8 cellular contexts compared by ENCODE assay signal in genomic region chr17:58487589-58488427, GRCh38. TPM values are rescaled to one million over a fixed set of nuclear protein-coding genes. Genes with fewer than 3 reads are reported as not detected.
DNase-seq lines count a peak whose midpoint lies in the region; ATAC-seq and TF ChIP-seq lines count a peak whose summit lies in the region.

Gene HSF5, minus strand, starts transcription at chr17:58488408. Its CDS starts 134 bp downstream, at chr17:58488274.

- DNase-seq in HFFc6 (no peak), activated T-helper 1 cell treated with Interleukin-2 at 50 U/mL for 16 hours (ENCODE audit: low read depth) (peak; percentile 73), immature natural killer cell (peak; percentile 86 to 88 (median 87)), NOMO-1 treated with DMSO at 0.1 percent for 48 hours (lab: John Stamatoyannopoulos, UW; ENCODE audit: unreplicated experiment) (no peak), GOT3 (lab: John Stamatoyannopoulos, UW) (no peak)
- peak; percentile 46 to 50 for DNase-seq in stimulated activated CD8-positive, alpha-beta memory T cell treated with anti-CD3 and anti-CD28 coated beads, Interleukin-7, amount 100 ng/mL, for 1 hour (ENCODE audit: low read depth in 2 of 2)

- H3K27me3 Mint-ChIP-seq in HFFc6 (ENCODE audit: insufficient read depth) (peaks cover 6% of the 10 kb centered on the region; the same call in 1 of the 2 replicates), immature natural killer cell (ENCODE audit: low read depth in 3 of 3) (peaks cover 0 to 7% (median 3%) of the 10 kb centered on the region in 3 donors)

- ATAC-seq in GM18520 (IDR thresholded peaks at IDR 0.05; ENCODE audit: unreplicated experiment) (no peak), HG02973 (IDR thresholded peaks at IDR 0.05; ENCODE audit: unreplicated experiment) (no peak)

- TF ChIP-seq CTCF in HFFc6 (IDR thresholded peaks at IDR 0.05) = peak; percentile 54; the same call in 1 of the 2 replicates

- H3K27ac Mint-ChIP-seq in HFFc6 = no peak within 1 kb of the TSS
- H3K27ac Mint-ChIP-seq in immature natural killer cell = peak within 1 kb of the TSS; percentile 7 to 69 (median 55)

- H3K9me3 Mint-ChIP-seq in HFFc6 = no peaks in the 10 kb centered on the region
- H3K9me3 Mint-ChIP-seq in immature natural killer cell = no peaks in the 10 kb centered on the region

- H3K36me3 Mint-ChIP-seq in HFFc6 (ENCODE audit: low read depth) (peaks cover 35% of the 10 kb centered on the region), immature natural killer cell (peaks cover 10 to 20% (median 15%) of the 10 kb centered on the region in 3 donors)

- H3K4me1 Mint-ChIP-seq in HFFc6 (ENCODE audit: low read depth) (no peaks in the 10 kb centered on the region), immature natural killer cell (peaks cover 0 to 4% of the 10 kb centered on the region in 2 donors)

- H3K4me3 Mint-ChIP-seq in HFFc6 (no peak within 1 kb of the TSS), immature natural killer cell (peak within 1 kb of the TSS; percentile 53 to 78 (median 68))

RNA-seq across cellular contexts. Expression of gene HSF5, which starts in this region (rescaled TPM):
- not detected for total RNA-seq in HFFc6 (2021; fragmentation: NEBNext Ultra II Directional; extraction: Animal tissue kit (Norgen Biotek cat#: 25700))
- polyA plus RNA-seq in immature natural killer cell = under 1 TPM in 1 of 3 donors, not detected in 2; 0.16 TPM

Comparison
In these comparisons a context has a peak if more than half of its experiments do, and no peak if none do; other contexts are left out.
1. Peak in DNase-seq in immature natural killer cell; RNA of the gene not detected or under 1 TPM.
2. DNase-seq: peak in activated T-helper 1 cell treated with Interleukin-2 at 50 U/mL for 16 hours (single experiment) and stimulated activated CD8-positive, alpha-beta memory T cell treated with anti-CD3 and anti-CD28 coated beads, Interleukin-7, amount 100 ng/mL, for 1 hour (2 of 2); none in HFFc6 (single experiment), NOMO-1 treated with DMSO at 0.1 percent for 48 hours (single experiment) and GOT3 (single experiment).